Comparison of ENCODE assay signal across 17 cellular contexts in the genomic region with DNA sequence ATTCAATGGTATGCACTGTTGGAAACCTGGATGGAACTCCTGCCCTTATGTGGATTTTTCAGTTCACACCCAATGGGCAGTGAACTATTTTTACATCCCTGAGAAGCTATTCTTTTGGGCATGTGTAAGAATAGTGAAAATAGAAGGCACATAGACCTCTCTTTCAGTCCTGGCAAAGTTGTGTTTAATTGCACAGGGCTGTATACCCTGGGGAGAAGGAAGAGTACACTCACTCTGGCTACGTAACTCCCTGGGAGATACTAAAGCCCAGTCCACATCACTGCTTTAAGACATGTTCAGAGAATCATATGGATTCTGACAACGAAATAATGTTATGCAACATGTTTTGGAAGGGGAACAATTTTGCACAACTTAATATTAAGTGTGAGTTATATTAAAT.
DNase-seq lines count a peak whose midpoint lies in the region; ATAC-seq and TF ChIP-seq lines count a peak whose summit lies in the region.
"Had no signal": no experiment of that assay in that cellular context is flagged by ENCODE, and none has a peak within 500 bp of the region (broad histone marks: within the 10 kb centered on the region; RNA-seq: fewer than 3 reads in every experiment).

No MANE protein-coding gene starts in this region.

- H3K27ac ChIP-seq in left ventricle myocardium inferior (replicated peaks) (peak overlapping the region; percentile 28), iPS-18a (ENCODE audit: low read length) (no peak overlapping the region)
- H3K27ac ChIP-seq: C4-2B, thoracic aorta, vagina had no signal

- peak overlapping the region; percentile 46 for H3K4me3 Mint-ChIP-seq in stimulated activated effector memory CD8-positive, alpha-beta T cell treated with anti-CD3 and anti-CD28 coated beads, Interleukin-12 subunit alpha, Interleukin-12 subunit beta, amount 100 ng/mL, for 72 hours
- H3K4me3 Mint-ChIP-seq: activated naive CD4-positive, alpha-beta T cell treated with anti-CD3 and anti-CD28 coated beads, Interleukin-2, amount 10 ng/mL, durations not matched to agents 7 days and 5 days had no signal

- intact Hi-C loops in left ventricle myocardium inferior (cut with micrococcal nuclease) (no loop called here), cardiac septum (cut with DNase I) (no loop called here)

- peaks cover 21% of the 10 kb centered on the region for H3K4me1 ChIP-seq in left ventricle myocardium inferior
- peaks cover 19% of the 10 kb centered on the region for H3K4me1 ChIP-seq in iPS-18a (ENCODE audit: control insufficient read depth, low read depth, low read length)
- H3K4me1 ChIP-seq: vagina had no signal

- H3K27me3 ChIP-seq in left ventricle myocardium inferior (ENCODE audit: low read depth) (no peaks in the 10 kb centered on the region), iPS-18a (ENCODE audit: control insufficient read depth, insufficient read depth, low read length) (no peaks in the 10 kb centered on the region)
- H3K27me3 ChIP-seq: heart left ventricle, vagina had no signal

- H3K36me3 ChIP-seq in left ventricle myocardium inferior, result no peaks in the 10 kb centered on the region
- no peaks in the 10 kb centered on the region for H3K36me3 ChIP-seq in iPS-18a (ENCODE audit: control insufficient read depth, low read depth, low read length)
- H3K36me3 ChIP-seq: heart left ventricle, thoracic aorta, vagina had no signal

- no peaks in the 10 kb centered on the region for H3K9me3 Mint-ChIP-seq in stimulated activated effector memory CD8-positive, alpha-beta T cell treated with anti-CD3 and anti-CD28 coated beads, Interleukin-12 subunit alpha, Interleukin-12 subunit beta, amount 100 ng/mL, for 72 hours
- H3K9me3 Mint-ChIP-seq: activated T-cell treated with anti-CD3 and anti-CD28 coated beads, Interleukin-2, amount 50 U/mL, for 72 hours had no signal

- peaks cover 21% of the 10 kb centered on the region for H3K4me1 Mint-ChIP-seq in stimulated activated effector memory CD8-positive, alpha-beta T cell treated with anti-CD3 and anti-CD28 coated beads, Interleukin-12 subunit alpha, Interleukin-12 subunit beta, amount 100 ng/mL, for 72 hours

- TF ChIP-seq CTCF in left ventricle myocardium inferior (IDR thresholded peaks at IDR 0.05; ENCODE audit: borderline replicate concordance), result no peak

- no peak overlapping the region for H3K27ac Mint-ChIP-seq in stimulated activated effector memory CD8-positive, alpha-beta T cell treated with anti-CD3 and anti-CD28 coated beads, Interleukin-12 subunit alpha, Interleukin-12 subunit beta, amount 100 ng/mL, for 72 hours
- H3K27ac Mint-ChIP-seq: activated T-cell treated with anti-CD3 and anti-CD28 coated beads, Interleukin-2, amount 50 U/mL, for 72 hours had no signal

- ATAC-seq in stimulated activated effector memory CD8-positive, alpha-beta T cell treated with anti-CD3 and anti-CD28 coated beads, Interleukin-12 subunit alpha, Interleukin-12 subunit beta, amount 100 ng/mL, for 72 hours, result no peak

- no peaks in the 10 kb centered on the region for H3K36me3 Mint-ChIP-seq in stimulated activated effector memory CD8-positive, alpha-beta T cell treated with anti-CD3 and anti-CD28 coated beads, Interleukin-12 subunit alpha, Interleukin-12 subunit beta, amount 100 ng/mL, for 72 hours

- H3K4me3 ChIP-seq in left ventricle myocardium inferior (no peak overlapping the region), iPS-18a (ENCODE audit: low read length) (peak overlapping the region; percentile 38)
- H3K4me3 ChIP-seq: heart left ventricle, smooth muscle cell, thoracic aorta, vagina had no signal

- no peaks in the 10 kb centered on the region for H3K9me3 ChIP-seq in left ventricle myocardium inferior (replicated peaks)
- H3K9me3 ChIP-seq in iPS-18a (ENCODE audit: control insufficient read depth, low read depth, low read length), result no peaks in the 10 kb centered on the region
- H3K9me3 ChIP-seq: heart left ventricle, thoracic aorta, vagina had no signal

- no peak overlapping the region for H3K9ac ChIP-seq in iPS-18a (ENCODE audit: low read length)

- no peak for DNase-seq in left ventricle myocardium inferior
- DNase-seq in cardiac septum (ENCODE audit: low spot score), result no peak
- DNase-seq in NCI-H69 (lab: John Stamatoyannopoulos, UW), result peak; percentile 89
- DNase-seq in stimulated activated effector memory CD8-positive, alpha-beta T cell treated with anti-CD3 and anti-CD28 coated beads, Interleukin-12 subunit alpha, Interleukin-12 subunit beta, amount 100 ng/mL, for 72 hours (ENCODE audit: low spot score in 2 of 2), result no peak
- DNase-seq in NCI-H82 treated with DMSO at 0.1 percent for 48 hours (lab: John Stamatoyannopoulos, UW; ENCODE audit: unreplicated experiment), result no peak
- DNase-seq in HuH-7.5 (ENCODE audit: low spot score), result no peak
- DNase-seq: activated naive CD4-positive, alpha-beta T cell treated with anti-CD3 and anti-CD28 coated beads, Interleukin-2, amount 10 ng/mL, durations not matched to agents 7 days and 5 days; activated T-cell treated with anti-CD3 and anti-CD28 coated beads, Interleukin-2, amount 50 U/mL, for 72 hours; heart left ventricle; NCI-H1694 treated with DMSO at 0.1 percent for 48 hours; NCI-H510A treated with DMSO at 0.1 percent for 48 hours; stimulated activated naive CD4-positive, alpha-beta T cell had no signal
